8 cellular contexts compared by ENCODE assay signal in genomic region chr1:47725732-47726495, GRCh38.
A peak's percentile ranks its signal among the peaks of the same experiment; 100 is the strongest.
DNase-seq lines count a peak whose midpoint lies in the region; ATAC-seq and TF ChIP-seq lines count a peak whose summit lies in the region.

No MANE protein-coding gene starts in this region.

- H3K79me1 ChIP-seq in neuronal stem cell (ENCODE audit: low read depth, low read length), result peaks cover 2% of the 10 kb centered on the region

- TF ChIP-seq CTCF in OCI-LY3 (IDR thresholded peaks at IDR 0.05; ENCODE audit: low read depth, low read length), result peak; percentile 81

- H4K91ac ChIP-seq in neuronal stem cell (ENCODE audit: low read depth, low read length, poor library complexity), result no peak overlapping the region

- H2BK12ac ChIP-seq in neuronal stem cell (ENCODE audit: low read length), result no peak overlapping the region

- H3K79me2 ChIP-seq in OCI-LY3 (ENCODE audit: low read length), result no peaks in the 10 kb centered on the region

- H3K4me1 ChIP-seq in OCI-LY3 (ENCODE audit: low read length) (peaks cover 12% of the 10 kb centered on the region), neuronal stem cell (ENCODE audit: control insufficient read depth in 2 of 2, insufficient read depth in 1 of 2, low read depth in 1 of 2, low read length in 2 of 2) (peaks cover 0 to 7% of the 10 kb centered on the region in 2 donors), subcutaneous abdominal adipose tissue (ENCODE audit: control insufficient read depth in 5 of 5, insufficient read depth in 5 of 5, low read length in 5 of 5) (peaks cover 0 to 15% (median 6%) of the 10 kb centered on the region in 5 donors)

- no peak overlapping the region for H2BK15ac ChIP-seq in neuronal stem cell (ENCODE audit: low read length)

- H4K8ac ChIP-seq in neuronal stem cell (ENCODE audit: low read depth, low read length), result no peak overlapping the region

- peak overlapping the region; percentile 75 for H3K4me3 ChIP-seq in OCI-LY3 (ENCODE audit: low read length)
- H3K4me3 ChIP-seq in neuronal stem cell (ENCODE audit: low read length in 2 of 2), result no peak overlapping the region
- H3K4me3 ChIP-seq in subcutaneous abdominal adipose tissue (ENCODE audit: low read depth in 1 of 5, low read length in 5 of 5), result peak overlapping the region in 3 of 5 donors; percentile 19 to 40 (median 20)

- H3K9ac ChIP-seq in OCI-LY3 (ENCODE audit: low read length) (peak overlapping the region; percentile 19; the same call in 1 of the 2 replicates), neuronal stem cell (ENCODE audit: low read depth, low read length, poor library complexity) (no peak overlapping the region), subcutaneous abdominal adipose tissue (ENCODE audit: low read length in 5 of 5) (peak overlapping the region in 1 of 5 donors; percentile 56)

- H3K27me3 ChIP-seq in OCI-LY3 (ENCODE audit: low read depth, low read length) (no peaks in the 10 kb centered on the region), neuronal stem cell (ENCODE audit: control insufficient read depth in 3 of 3, insufficient read depth in 3 of 3, low read depth in 1 of 3, low read length in 3 of 3) (peaks cover 16 to 59% (median 46%) of the 10 kb centered on the region in 3 experiments), subcutaneous abdominal adipose tissue (ENCODE audit: control insufficient read depth in 5 of 5, insufficient read depth in 4 of 5, low read length in 5 of 5) (peaks cover 23 to 45% (median 41%) of the 10 kb centered on the region in 5 donors)

- H3K27ac ChIP-seq in OCI-LY3 (ENCODE audit: low read length) (no peak overlapping the region), neuronal stem cell (replicated peaks; ENCODE audit: low read length) (no peak overlapping the region), subcutaneous abdominal adipose tissue (ENCODE audit: low read depth, low read length) (no peak overlapping the region)

- H2BK5ac ChIP-seq in neuronal stem cell (ENCODE audit: low read length), result no peak overlapping the region

- H3K23ac ChIP-seq in neuronal stem cell (ENCODE audit: low read depth, low read length, poor library complexity), result peak overlapping the region; percentile 56

- H3K18ac ChIP-seq in neuronal stem cell (ENCODE audit: low read length), result peak overlapping the region; percentile 48

- DNase-seq in DMS114 treated with DMSO at 0.1 percent for 48 hours (lab: John Stamatoyannopoulos, UW; ENCODE audit: unreplicated experiment) (peak; percentile 75), HUDEP-2 (lab: John Stamatoyannopoulos, UW; ENCODE audit: unreplicated experiment in 76 of 76) (peak in 50 of 76 experiments; percentile 2 to 63 (median 26)), activated T-helper 1 cell treated with Interleukin-2 at 50 U/mL for 16 hours (ENCODE audit: low read depth) (peak; percentile 24), fibroblast of the conjunctiva (ENCODE audit: low read depth) (peak; percentile 65), neuronal stem cell (ENCODE audit: low spot score) (peak; percentile 69)

- H4K20me1 ChIP-seq in OCI-LY3 (ENCODE audit: insufficient read depth, low read length), result no peaks in the 10 kb centered on the region

- H3K9me3 ChIP-seq in OCI-LY3 (ENCODE audit: insufficient read depth, low read length) (no peaks in the 10 kb centered on the region), neuronal stem cell (replicated peaks in 1 of 2; ENCODE audit: control insufficient read depth in 2 of 2, insufficient read depth in 1 of 2, low read depth in 1 of 2, low read length in 2 of 2) (peaks cover 0 to 2% of the 10 kb centered on the region in 2 donors), subcutaneous abdominal adipose tissue (ENCODE audit: control insufficient read depth in 5 of 5, low read length in 5 of 5) (no peaks in the 10 kb centered on the region)

- no CpG with 5 or more reads among the region's 25 CpGs for WGBS in neuronal stem cell (ENCODE audit: extremely low coverage in 2 of 2, insufficient read length in 2 of 2, insufficient replicate concordance in 1 of 2), 2 donors

- H2AFZ ChIP-seq in OCI-LY3 (ENCODE audit: low read depth, low read length), result peak overlapping the region; percentile 89
- peak overlapping the region; percentile 3 for H2AFZ ChIP-seq in neuronal stem cell (ENCODE audit: low read length)

- no peak overlapping the region for H3K4ac ChIP-seq in neuronal stem cell (ENCODE audit: low read length)

- no peak overlapping the region for H2BK120ac ChIP-seq in neuronal stem cell (ENCODE audit: low read depth, low read length)

- no peaks in the 10 kb centered on the region for H3K36me3 ChIP-seq in OCI-LY3 (replicated peaks; ENCODE audit: low read depth, low read length)
- no peaks in the 10 kb centered on the region for H3K36me3 ChIP-seq in neuronal stem cell (replicated peaks in 1 of 2; ENCODE audit: control insufficient read depth in 2 of 2, insufficient read depth in 2 of 2, low read length in 2 of 2)
- no peaks in the 10 kb centered on the region for H3K36me3 ChIP-seq in subcutaneous abdominal adipose tissue (ENCODE audit: control insufficient read depth in 5 of 5, insufficient read depth in 5 of 5, low read length in 5 of 5)

- ATAC-seq in GM21515 (IDR thresholded peaks at IDR 0.05; ENCODE audit: unreplicated experiment), result peak; percentile 96

- H2AK5ac ChIP-seq in neuronal stem cell (ENCODE audit: low read depth, low read length), result no peak overlapping the region

- H3K4me2 ChIP-seq in OCI-LY3 (ENCODE audit: low read length) (peak overlapping the region; percentile 84), neuronal stem cell (ENCODE audit: insufficient read depth, low read length, poor library complexity, severe bottlenecking) (peak overlapping the region; percentile 45)

- H3K14ac ChIP-seq in neuronal stem cell (ENCODE audit: low read length), result no peak overlapping the region

Comparison
In these comparisons a context has a peak if more than half of its experiments do, and no peak if none do; other contexts are left out.
1. DNase-seq: peak in every context shown above with its lines; median percentile 75 in DMS114 treated with DMSO at 0.1 percent for 48 hours; 69 in neuronal stem cell; 65 in fibroblast of the conjunctiva; 26 in HUDEP-2; 24 in activated T-helper 1 cell treated with Interleukin-2 at 50 U/mL for 16 hours.
2. H3K4me3 ChIP-seq: peak in OCI-LY3 (single experiment) and subcutaneous abdominal adipose tissue (3 of 5); none in neuronal stem cell (0 of 2).